ENCODE assay signal across 1 cellular context in genomic region chr20:49671429-49671828, GRCh38.
TF ChIP-seq lines count a peak whose summit lies in the region.

No MANE protein-coding gene starts in this region.

TF ChIP-seq in GM12878, 131 proteins besides CTCF, POLR2A, EP300 and RAD21 (continued from another document):
- TF ChIP-seq ZNF687 (IDR thresholded peaks at IDR 0.05) (no peak), ZNF24 (IDR thresholded peaks at IDR 0.05) (no peak), RAD51 (IDR thresholded peaks at IDR 0.05) (no peak), TCF3 (IDR thresholded peaks at IDR 0.05; ENCODE audit: borderline replicate concordance, insufficient read depth, low read depth, low read length) (no peak), TAF1 (IDR thresholded peaks at IDR 0.05; ENCODE audit: borderline replicate concordance, low read depth, low read length) (no peak), SIN3A (IDR thresholded peaks at IDR 0.05; ENCODE audit: low read depth, low read length) (no peak), DPF2 (IDR thresholded peaks at IDR 0.05) (no peak), CBFB (IDR thresholded peaks at IDR 0.05; ENCODE audit: low read depth) (no peak), SP1 (IDR thresholded peaks at IDR 0.05; ENCODE audit: low read depth, low read length) (no peak), KDM1A (IDR thresholded peaks at IDR 0.05; ENCODE audit: borderline replicate concordance) (no peak), USF2 (IDR thresholded peaks at IDR 0.05; ENCODE audit: borderline replicate concordance, low read depth, low read length) (no peak)
